7 cellular contexts compared by ENCODE assay signal in the genomic region with DNA sequence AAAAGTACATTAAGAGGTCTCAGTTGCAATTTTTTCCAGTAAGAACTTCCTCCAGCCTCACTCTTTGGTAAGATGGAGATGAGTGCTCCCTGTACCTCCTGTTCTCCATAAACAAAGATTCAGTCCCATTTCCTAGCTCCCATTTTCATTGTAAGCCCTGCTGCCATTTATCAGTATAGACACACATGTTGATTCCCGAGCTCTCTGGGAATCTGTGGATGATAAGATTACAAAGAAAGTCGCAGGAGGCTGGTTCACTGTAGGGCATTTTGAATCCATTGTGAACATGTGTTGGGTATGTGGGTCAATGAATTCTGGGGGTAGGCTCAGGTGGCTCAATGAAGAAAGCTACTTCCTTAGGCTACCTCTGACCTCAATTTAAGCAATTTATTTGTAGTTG.
"Had no signal": no experiment of that assay in that cellular context is flagged by ENCODE, and none has a peak within 500 bp of the region (broad histone marks: within the 10 kb centered on the region; RNA-seq: fewer than 3 reads in every experiment).

No MANE protein-coding gene starts in this region.

- H3K9ac ChIP-seq: GM23248 had no signal

- DNase-seq: GM23248, GOT3, H7, HFFc6, IMR-90, KBM-7 had no signal

- H3K27ac Mint-ChIP-seq: HFFc6 had no signal

- H3K36me3 ChIP-seq: HAP-1 had no signal

- H3K4me1 ChIP-seq: HAP-1 had no signal

- H3K4me3 Mint-ChIP-seq: HFFc6 had no signal

- H3K27ac ChIP-seq: GM23248 had no signal

- H3K4me3 ChIP-seq: GM23248, HAP-1 had no signal
